20 cellular contexts compared by ENCODE assay signal in the genomic region with DNA sequence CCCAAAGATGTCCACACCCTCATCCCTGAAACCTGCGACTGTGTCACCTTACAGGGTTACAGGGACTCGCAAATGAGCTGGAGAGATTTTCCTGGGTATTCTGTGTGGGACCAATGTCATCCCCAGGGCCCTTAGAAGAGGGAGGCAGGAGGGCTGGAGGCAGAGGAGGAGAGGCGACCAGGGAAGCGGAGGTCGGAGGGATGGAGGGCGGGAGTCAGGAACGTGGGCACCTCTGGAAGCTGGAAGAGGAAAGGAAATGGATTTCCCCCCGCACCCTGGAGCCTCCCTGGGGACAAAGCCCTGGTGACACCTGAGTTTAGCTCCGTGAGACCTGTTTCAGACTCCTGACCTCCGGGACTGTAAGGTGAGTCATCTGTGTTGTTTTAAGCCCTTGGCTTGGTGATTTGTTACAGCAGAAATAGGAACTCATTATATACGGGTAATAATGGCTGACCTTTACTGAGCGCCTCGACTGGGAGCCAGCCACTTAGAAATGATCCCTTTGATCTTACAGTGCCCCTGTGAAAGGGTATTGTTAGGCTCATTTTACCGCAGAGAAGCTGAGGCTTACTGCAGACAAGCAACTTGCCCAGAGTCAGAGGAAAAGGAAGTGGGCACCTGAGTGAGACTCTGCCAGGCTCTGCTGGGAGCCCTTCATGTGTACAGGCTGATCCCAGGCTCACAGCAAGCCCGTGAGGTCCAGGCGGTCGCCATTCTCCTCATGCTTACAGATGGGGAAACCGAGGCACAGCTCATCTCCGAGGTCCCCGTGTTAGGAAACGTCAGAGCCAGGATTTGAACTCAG. TPM values are rescaled to one million over a fixed set of nuclear protein-coding genes. Genes with fewer than 3 reads are reported as not detected.
"Had no signal": no experiment of that assay in that cellular context is flagged by ENCODE, and none has a peak within 500 bp of the region (broad histone marks: within the 10 kb centered on the region; RNA-seq: fewer than 3 reads in every experiment).

No MANE protein-coding gene starts in this region.

- ATAC-seq: activated CD4-positive, CD25-positive, alpha-beta regulatory T cell treated with anti-CD3 and anti-CD28 coated beads, Interleukin-2, amount 50 U/mL, for 24 hours; effector memory CD8-positive, alpha-beta T cell; left ventricle myocardium superior had no signal

- H3K27me3 Mint-ChIP-seq: dendritic cell treated with granulocyte-macrophage colony-stimulating factor and Interleukin-4, amounts not matched to agents 40 ng/mL and 50 ng/mL, for 4 days had no signal

- H3K27me3 ChIP-seq: ovary, suprapubic skin had no signal

- H3K4me3 ChIP-seq: ovary, suprapubic skin had no signal

- H3K36me3 Mint-ChIP-seq: activated naive CD4-positive, alpha-beta T cell treated with anti-CD3 and anti-CD28 coated beads, Interleukin-2, amount 50 U/mL, for 72 hours; brain had no signal

- H3K9me3 Mint-ChIP-seq: activated naive CD4-positive, alpha-beta T cell treated with anti-CD3 and anti-CD28 coated beads, Interleukin-2, amount 50 U/mL, for 72 hours; neural crest cell; type B pancreatic cell had no signal

- H3K27ac Mint-ChIP-seq: activated T-cell treated with anti-CD3 and anti-CD28 coated beads, Interleukin-2, amount 50 U/mL, for 24 hours; dendritic cell treated with granulocyte-macrophage colony-stimulating factor and Interleukin-4, amounts not matched to agents 40 ng/mL and 50 ng/mL, for 4 days; effector memory CD8-positive, alpha-beta T cell; type B pancreatic cell had no signal

- H3K4me3 Mint-ChIP-seq: activated T-cell treated with anti-CD3 and anti-CD28 coated beads, Interleukin-2, amount 50 U/mL, for 24 hours; dendritic cell treated with granulocyte-macrophage colony-stimulating factor and Interleukin-4, amounts not matched to agents 40 ng/mL and 50 ng/mL, for 4 days; effector memory CD8-positive, alpha-beta T cell; neural crest cell had no signal

- H3K9me3 ChIP-seq: ovary, suprapubic skin had no signal

- H3K27ac ChIP-seq: ovary, suprapubic skin had no signal

- H3K36me3 ChIP-seq: ovary, suprapubic skin had no signal

- DNase-seq: activated effector memory CD4-positive, alpha-beta T cell treated with Interleukin-2 at 50 U/mL for 16 hours; activated T-cell treated with anti-CD3 and anti-CD28 coated beads, Interleukin-2, amount 50 U/mL, for 24 hours; amygdala; cerebellar nuclear complex; effector memory CD8-positive, alpha-beta T cell; erythroblast; foreskin fibroblast; glutamatergic neuron; left ventricle myocardium superior; ovary; stimulated activated CD4-positive, alpha-beta T cell treated with anti-CD3 and anti-CD28 coated beads, Interleukin-2, amount 100 ng/mL, for 48 hours; stimulated activated naive CD4-positive, alpha-beta T cell treated with Interleukin-2 at 50 U/mL for 16 hours had no signal

RNA-seq across cellular contexts. Expression of a gene that starts 29.2 kb away (rescaled TPM):
- total RNA-seq: activated naive CD4-positive, alpha-beta T cell treated with anti-CD3 and anti-CD28 coated beads, Interleukin-2, amount 50 U/mL, for 72 hours; T-helper 2 cell treated with Interferon-gamma antibody and Interleukin-4, amounts not matched to agents 100 ng/mL and 5 ng/mL, for 36 hours had no signal
